ENCODE assay signal across 22 cellular contexts in genomic region chr3:18891641-18892040, GRCh38.
DNase-seq lines count a peak whose midpoint lies in the region; ATAC-seq and TF ChIP-seq lines count a peak whose summit lies in the region.
"Had no signal": no experiment of that assay in that cellular context is flagged by ENCODE, and none has a peak within 500 bp of the region (broad histone marks: within the 10 kb centered on the region; RNA-seq: fewer than 3 reads in every experiment).

No MANE protein-coding gene starts in this region.

- H3K27ac Mint-ChIP-seq in activated CD4-positive, alpha-beta T cell treated with anti-CD3 and anti-CD28 coated beads, Interleukin-2, amount 10 ng/mL, durations not matched to agents 24 days and 14 days: no peak overlapping the region
- peak overlapping the region in 2 of 8 donors; percentile 0 to 51 for H3K27ac Mint-ChIP-seq in CD8-positive, alpha-beta memory T cell
- no peak overlapping the region for H3K27ac Mint-ChIP-seq in activated CD4-positive, alpha-beta T cell treated with anti-CD3 and anti-CD28 coated beads, Interleukin-2, amount 10 ng/mL, durations not matched to agents 7 days and 5 days
- no peak overlapping the region for H3K27ac Mint-ChIP-seq in natural killer cell treated with Interleukin-12 subunit alpha and Interleukin-12 subunit beta and Interleukin-15 and Interleukin-18, amount 100 ng/mL, for 72 hours
- H3K27ac Mint-ChIP-seq: stimulated activated naive B cell treated with anti-CD40 and anti-IgM and Interleukin-4, amounts not matched to agents 10 μg/mL and 1 μg/mL and 100 μg/mL, for 72 hours had no signal

- no peaks in the 10 kb centered on the region for H3K36me3 Mint-ChIP-seq in activated CD4-positive, alpha-beta T cell treated with anti-CD3 and anti-CD28 coated beads, Interleukin-2, amount 10 ng/mL, durations not matched to agents 24 days and 14 days (ENCODE audit: low read depth)
- peaks cover 0 to 3% (median 0%) of the 10 kb centered on the region in 3 donors for H3K36me3 Mint-ChIP-seq in CD8-positive, alpha-beta memory T cell
- no peaks in the 10 kb centered on the region for H3K36me3 Mint-ChIP-seq in activated CD4-positive, alpha-beta T cell treated with anti-CD3 and anti-CD28 coated beads, Interleukin-2, amount 10 ng/mL, durations not matched to agents 7 days and 5 days (ENCODE audit: low read depth)
- H3K36me3 Mint-ChIP-seq in natural killer cell treated with Interleukin-12 subunit alpha and Interleukin-12 subunit beta and Interleukin-15 and Interleukin-18, amount 100 ng/mL, for 72 hours: no peaks in the 10 kb centered on the region
- H3K36me3 Mint-ChIP-seq: stimulated activated naive B cell treated with anti-CD40 and anti-IgM and Interleukin-4, amounts not matched to agents 10 μg/mL and 1 μg/mL and 100 μg/mL, for 72 hours had no signal

- POLR2A ChIA-PET in CD8-positive, alpha-beta memory T cell (lab: Charles Lee): no interaction called here
- POLR2A ChIA-PET in activated CD4-positive, alpha-beta T cell treated with anti-CD3 and anti-CD28 coated beads, Interleukin-2, amount 10 ng/mL, durations not matched to agents 7 days and 5 days (lab: Charles Lee): no interaction called here

- no peaks in the 10 kb centered on the region for H3K9me3 Mint-ChIP-seq in activated CD4-positive, alpha-beta T cell treated with anti-CD3 and anti-CD28 coated beads, Interleukin-2, amount 10 ng/mL, durations not matched to agents 24 days and 14 days
- H3K9me3 Mint-ChIP-seq in CD8-positive, alpha-beta memory T cell: no peaks in the 10 kb centered on the region
- H3K9me3 Mint-ChIP-seq in activated CD4-positive, alpha-beta T cell treated with anti-CD3 and anti-CD28 coated beads, Interleukin-2, amount 10 ng/mL, durations not matched to agents 7 days and 5 days: peaks cover 7% of the 10 kb centered on the region
- no peaks in the 10 kb centered on the region for H3K9me3 Mint-ChIP-seq in natural killer cell treated with Interleukin-12 subunit alpha and Interleukin-12 subunit beta and Interleukin-15 and Interleukin-18, amount 100 ng/mL, for 72 hours
- H3K9me3 Mint-ChIP-seq: stimulated activated naive B cell treated with anti-CD40 and anti-IgM and Interleukin-4, amounts not matched to agents 10 μg/mL and 1 μg/mL and 100 μg/mL, for 72 hours had no signal

- peaks cover 6% of the 10 kb centered on the region for H3K27me3 Mint-ChIP-seq in activated CD4-positive, alpha-beta T cell treated with anti-CD3 and anti-CD28 coated beads, Interleukin-2, amount 10 ng/mL, durations not matched to agents 24 days and 14 days
- peaks cover 12 to 35% of the 10 kb centered on the region in 2 donors for H3K27me3 Mint-ChIP-seq in CD8-positive, alpha-beta memory T cell
- H3K27me3 Mint-ChIP-seq in activated CD4-positive, alpha-beta T cell treated with anti-CD3 and anti-CD28 coated beads, Interleukin-2, amount 10 ng/mL, durations not matched to agents 7 days and 5 days: peaks cover 5% of the 10 kb centered on the region
- peaks cover 38 to 65% of the 10 kb centered on the region in 2 donors for H3K27me3 Mint-ChIP-seq in natural killer cell treated with Interleukin-12 subunit alpha and Interleukin-12 subunit beta and Interleukin-15 and Interleukin-18, amount 100 ng/mL, for 72 hours

- no peak overlapping the region for H3K4me3 Mint-ChIP-seq in activated CD4-positive, alpha-beta T cell treated with anti-CD3 and anti-CD28 coated beads, Interleukin-2, amount 10 ng/mL, durations not matched to agents 24 days and 14 days
- peak overlapping the region in 5 of 7 donors; percentile 10 to 44 (median 27) for H3K4me3 Mint-ChIP-seq in CD8-positive, alpha-beta memory T cell
- H3K4me3 Mint-ChIP-seq in activated CD4-positive, alpha-beta T cell treated with anti-CD3 and anti-CD28 coated beads, Interleukin-2, amount 10 ng/mL, durations not matched to agents 7 days and 5 days: no peak overlapping the region
- H3K4me3 Mint-ChIP-seq in natural killer cell treated with Interleukin-12 subunit alpha and Interleukin-12 subunit beta and Interleukin-15 and Interleukin-18, amount 100 ng/mL, for 72 hours: peak overlapping the region; percentile 24
- H3K4me3 Mint-ChIP-seq: stimulated activated naive B cell treated with anti-CD40 and anti-IgM and Interleukin-4, amounts not matched to agents 10 μg/mL and 1 μg/mL and 100 μg/mL, for 72 hours had no signal

- H3K4me3 ChIP-seq in CD8-positive, alpha-beta memory T cell (ENCODE audit: low read length): no peak overlapping the region
- no peak overlapping the region for H3K4me3 ChIP-seq in prostate gland
- H3K4me3 ChIP-seq: A549, cardiac muscle cell, esophagus squamous epithelium, HAP-1, pancreas, SK-N-MC, skin epidermis, vagina had no signal

- no peaks in the 10 kb centered on the region for H3K36me3 ChIP-seq in CD8-positive, alpha-beta memory T cell (ENCODE audit: insufficient read depth, low read length)
- H3K36me3 ChIP-seq in prostate gland: no peaks in the 10 kb centered on the region
- H3K36me3 ChIP-seq: cardiac muscle cell, esophagus squamous epithelium, HAP-1, pancreas, vagina had no signal

- 90% methylated on average over 6 of the region's 6 CpGs for WGBS in prostate gland

- intact Hi-C loops in activated CD4-positive, alpha-beta T cell treated with anti-CD3 and anti-CD28 coated beads, Interleukin-2, amount 10 ng/mL, durations not matched to agents 24 days and 14 days (cut with micrococcal nuclease): no loop called here
- intact Hi-C loops in prostate gland (cut with DNase I): no loop called here

- H3K27me3 ChIP-seq in CD8-positive, alpha-beta memory T cell (ENCODE audit: insufficient read depth, low read length, poor library complexity, severe bottlenecking): no peaks in the 10 kb centered on the region
- H3K27me3 ChIP-seq in prostate gland (replicated peaks; ENCODE audit: insufficient read depth): no peaks in the 10 kb centered on the region
- H3K27me3 ChIP-seq: cardiac muscle cell, pancreas, vagina had no signal

- H3K4me1 ChIP-seq in CD8-positive, alpha-beta memory T cell (ENCODE audit: insufficient read depth, low read length): no peaks in the 10 kb centered on the region
- no peaks in the 10 kb centered on the region for H3K4me1 ChIP-seq in prostate gland (replicated peaks)
- H3K4me1 ChIP-seq: A549, esophagus squamous epithelium, HAP-1, pancreas, vagina had no signal

- TF ChIP-seq POLR2A in prostate gland (IDR thresholded peaks at IDR 0.05): no peak

- H3K9me3 ChIP-seq in CD8-positive, alpha-beta memory T cell (ENCODE audit: low read length): no peaks in the 10 kb centered on the region
- H3K9me3 ChIP-seq in prostate gland: no peaks in the 10 kb centered on the region
- H3K9me3 ChIP-seq: A549, esophagus squamous epithelium, HAP-1, pancreas, vagina had no signal

- CTCF ChIA-PET in CD8-positive, alpha-beta memory T cell (lab: Charles Lee): no interaction called here
- CTCF ChIA-PET in activated CD4-positive, alpha-beta T cell treated with anti-CD3 and anti-CD28 coated beads, Interleukin-2, amount 10 ng/mL, durations not matched to agents 7 days and 5 days (lab: Charles Lee): interaction anchor here (0.5 to 1.0 kb wide), 6 partner anchors 10 to 1922 kb away, joined by 3 read pairs; no protein-coding TSS in a partner anchor

- peaks cover 6% of the 10 kb centered on the region for H3K4me1 Mint-ChIP-seq in activated CD4-positive, alpha-beta T cell treated with anti-CD3 and anti-CD28 coated beads, Interleukin-2, amount 10 ng/mL, durations not matched to agents 24 days and 14 days
- H3K4me1 Mint-ChIP-seq in CD8-positive, alpha-beta memory T cell: peaks cover 8 to 12% (median 11%) of the 10 kb centered on the region in 3 donors
- peaks cover 23% of the 10 kb centered on the region for H3K4me1 Mint-ChIP-seq in activated CD4-positive, alpha-beta T cell treated with anti-CD3 and anti-CD28 coated beads, Interleukin-2, amount 10 ng/mL, durations not matched to agents 7 days and 5 days
- H3K4me1 Mint-ChIP-seq in natural killer cell treated with Interleukin-12 subunit alpha and Interleukin-12 subunit beta and Interleukin-15 and Interleukin-18, amount 100 ng/mL, for 72 hours (ENCODE audit: low read depth in 2 of 2): peaks cover 12 to 23% of the 10 kb centered on the region in 2 donors

- DNase-seq in activated CD4-positive, alpha-beta T cell treated with anti-CD3 and anti-CD28 coated beads, Interleukin-2, amount 10 ng/mL, durations not matched to agents 24 days and 14 days: peak; percentile 61
- no peak for DNase-seq in activated CD4-positive, alpha-beta T cell treated with anti-CD3 and anti-CD28 coated beads, Interleukin-2, amount 50 U/mL, for 4 hours
- DNase-seq in CD8-positive, alpha-beta memory T cell: peak in 3 of 5 donors; percentile 2 to 56 (median 17)
- DNase-seq in activated CD4-positive, alpha-beta T cell treated with anti-CD3 and anti-CD28 coated beads, Interleukin-2, amount 10 ng/mL, durations not matched to agents 7 days and 5 days: peak; percentile 23
- no peak for DNase-seq in natural killer cell treated with Interleukin-12 subunit alpha and Interleukin-12 subunit beta and Interleukin-15 and Interleukin-18, amount 100 ng/mL, for 72 hours (ENCODE audit: low spot score)
- no peak for DNase-seq in prostate gland (ENCODE audit: low spot score)
- DNase-seq: DMS79; esophagus squamous epithelium; NCI-H82; pancreas; stimulated activated naive B cell treated with anti-CD40 and anti-IgM and Interleukin-4, amounts not matched to agents 10 μg/mL and 1 μg/mL and 100 μg/mL, for 72 hours had no signal

- peak; percentile 56 to 64 for ATAC-seq in natural killer cell treated with Interleukin-12 subunit alpha and Interleukin-12 subunit beta and Interleukin-15 and Interleukin-18, amount 100 ng/mL, for 72 hours
- no peak for ATAC-seq in GM19395 (IDR thresholded peaks at IDR 0.05; ENCODE audit: unreplicated experiment)
- ATAC-seq in HG03521 (IDR thresholded peaks at IDR 0.05; ENCODE audit: unreplicated experiment): no peak
- ATAC-seq: A549; Panc1; pancreas; stimulated activated naive B cell treated with anti-CD40 and anti-IgM and Interleukin-4, amounts not matched to agents 10 μg/mL and 1 μg/mL and 100 μg/mL, for 72 hours had no signal

- H3K27ac ChIP-seq in CD8-positive, alpha-beta memory T cell (ENCODE audit: low read depth, low read length): no peak overlapping the region
- H3K27ac ChIP-seq in prostate gland: no peak overlapping the region
- H3K27ac ChIP-seq: A549, C4-2B, cardiac muscle cell, esophagus squamous epithelium, KMS-11, pancreas, SK-N-MC, skin epidermis, vagina had no signal

- no peak for TF ChIP-seq CTCF in prostate gland (IDR thresholded peaks at IDR 0.05)

Comparison
In these comparisons a context has a peak if more than half of its experiments do, and no peak if none do; other contexts are left out.
1. DNase-seq: peak in activated CD4-positive, alpha-beta T cell treated with anti-CD3 and anti-CD28 coated beads, Interleukin-2, amount 10 ng/mL, durations not matched to agents 24 days and 14 days (single experiment), CD8-positive, alpha-beta memory T cell (3 of 5) and activated CD4-positive, alpha-beta T cell treated with anti-CD3 and anti-CD28 coated beads, Interleukin-2, amount 10 ng/mL, durations not matched to agents 7 days and 5 days (single experiment); none in activated CD4-positive, alpha-beta T cell treated with anti-CD3 and anti-CD28 coated beads, Interleukin-2, amount 50 U/mL, for 4 hours (0 of 2), natural killer cell treated with Interleukin-12 subunit alpha and Interleukin-12 subunit beta and Interleukin-15 and Interleukin-18, amount 100 ng/mL, for 72 hours (single experiment) and prostate gland (single experiment).
2. H3K4me3 Mint-ChIP-seq: peak in CD8-positive, alpha-beta memory T cell (5 of 7) and natural killer cell treated with Interleukin-12 subunit alpha and Interleukin-12 subunit beta and Interleukin-15 and Interleukin-18, amount 100 ng/mL, for 72 hours (single experiment); none in activated CD4-positive, alpha-beta T cell treated with anti-CD3 and anti-CD28 coated beads, Interleukin-2, amount 10 ng/mL, durations not matched to agents 24 days and 14 days (single experiment) and activated CD4-positive, alpha-beta T cell treated with anti-CD3 and anti-CD28 coated beads, Interleukin-2, amount 10 ng/mL, durations not matched to agents 7 days and 5 days (single experiment).
3. ATAC-seq: peak in natural killer cell treated with Interleukin-12 subunit alpha and Interleukin-12 subunit beta and Interleukin-15 and Interleukin-18, amount 100 ng/mL, for 72 hours (2 of 2); none in GM19395 (single experiment) and HG03521 (single experiment).